31 cellular contexts compared by ENCODE assay signal in genomic region chr14:99673328-99674063, GRCh38. TPM values are rescaled to one million over a fixed set of nuclear protein-coding genes. Genes with fewer than 3 reads are reported as not detected.
DNase-seq lines count a peak whose midpoint lies in the region; ATAC-seq, FAIRE-seq and TF ChIP-seq lines count a peak whose summit lies in the region.
"Had no signal": no experiment of that assay in that cellular context is flagged by ENCODE, and none has a peak within 500 bp of the region (broad histone marks: within the 10 kb centered on the region; RNA-seq: fewer than 3 reads in every experiment).

No MANE protein-coding gene starts in this region.

- H3K4me1 Mint-ChIP-seq in T-helper 2 cell treated with Interferon-gamma antibody and Interleukin-4, amounts not matched to agents 5 μg/mL and 100 μg/mL, for 36 hours (ENCODE audit: low read depth), result peaks cover 7% of the 10 kb centered on the region
- peaks cover 33% of the 10 kb centered on the region for H3K4me1 Mint-ChIP-seq in stimulated activated effector memory CD8-positive, alpha-beta T cell treated with anti-CD3 and anti-CD28 coated beads, Interleukin-12 subunit alpha, Interleukin-12 subunit beta, amount 100 ng/mL, for 72 hours
- H3K4me1 Mint-ChIP-seq: activated naive CD4-positive, alpha-beta T cell treated with anti-CD3 and anti-CD28 coated beads, Interleukin-2, amount 50 U/mL, for 24 hours had no signal

- H3K9me3 ChIP-seq in OCI-LY7 (ENCODE audit: low read length) (peaks cover 12% of the 10 kb centered on the region), kidney (ENCODE audit: control insufficient read depth in 1 of 2, low read length in 2 of 2) (peaks cover 0 to 6% of the 10 kb centered on the region in 2 donors), suprapubic skin (no peaks in the 10 kb centered on the region)

- H3K4me3 Mint-ChIP-seq in T-helper 2 cell treated with Interferon-gamma antibody and Interleukin-4, amounts not matched to agents 5 μg/mL and 100 μg/mL, for 36 hours, result no peak overlapping the region
- H3K4me3 Mint-ChIP-seq in stimulated activated effector memory CD8-positive, alpha-beta T cell treated with anti-CD3 and anti-CD28 coated beads, Interleukin-12 subunit alpha, Interleukin-12 subunit beta, amount 100 ng/mL, for 72 hours, result no peak overlapping the region
- H3K4me3 Mint-ChIP-seq: activated CD8-positive, alpha-beta T cell treated with anti-CD3 and anti-CD28 coated beads for 36 hours; activated naive CD4-positive, alpha-beta T cell treated with anti-CD3 and anti-CD28 coated beads, Interleukin-2, amount 50 U/mL, for 24 hours; memory B cell; nephron progenitor cell; T-helper 1 cell treated with Interleukin-12 subunit alpha and Interleukin-12 subunit beta and Interleukin-4 antibody, amounts not matched to agents 30 μg/mL and 1 μg/mL, for 36 hours had no signal

- no peak for TF ChIP-seq EP300 in suprapubic skin (IDR thresholded peaks at IDR 0.05)

- CTCF ChIA-PET in OCI-LY7 (lab: Charles Lee; ENCODE audit: unreplicated experiment), result no interaction called here

- no peaks in the 10 kb centered on the region for H3K36me3 Mint-ChIP-seq in T-helper 2 cell treated with Interferon-gamma antibody and Interleukin-4, amounts not matched to agents 5 μg/mL and 100 μg/mL, for 36 hours (ENCODE audit: low read depth)
- H3K36me3 Mint-ChIP-seq in stimulated activated effector memory CD8-positive, alpha-beta T cell treated with anti-CD3 and anti-CD28 coated beads, Interleukin-12 subunit alpha, Interleukin-12 subunit beta, amount 100 ng/mL, for 72 hours, result no peaks in the 10 kb centered on the region
- H3K36me3 Mint-ChIP-seq: activated naive CD4-positive, alpha-beta T cell treated with anti-CD3 and anti-CD28 coated beads, Interleukin-2, amount 50 U/mL, for 24 hours; memory B cell had no signal

- H3K9me3 Mint-ChIP-seq in T-helper 2 cell treated with Interferon-gamma antibody and Interleukin-4, amounts not matched to agents 5 μg/mL and 100 μg/mL, for 36 hours, result peaks cover 7% of the 10 kb centered on the region
- H3K9me3 Mint-ChIP-seq in stimulated activated effector memory CD8-positive, alpha-beta T cell treated with anti-CD3 and anti-CD28 coated beads, Interleukin-12 subunit alpha, Interleukin-12 subunit beta, amount 100 ng/mL, for 72 hours, result peaks cover 3% of the 10 kb centered on the region
- H3K9me3 Mint-ChIP-seq: activated naive CD4-positive, alpha-beta T cell treated with anti-CD3 and anti-CD28 coated beads, Interleukin-2, amount 50 U/mL, for 24 hours; T-helper 1 cell treated with Interleukin-12 subunit alpha and Interleukin-12 subunit beta and Interleukin-4 antibody, amounts not matched to agents 30 μg/mL and 1 μg/mL, for 36 hours had no signal

- H3K4me2 ChIP-seq in OCI-LY7 (ENCODE audit: low read length), result peak overlapping the region; percentile 47

- 71% methylated on average over 8 of the region's 8 CpGs for WGBS in suprapubic skin

- H3K27ac ChIP-seq in OCI-LY7 (ENCODE audit: low read depth, low read length, poor library complexity, severe bottlenecking) (peak overlapping the region; percentile 53), kidney (ENCODE audit: low read depth in 2 of 2, low read length in 2 of 2) (no peak overlapping the region), suprapubic skin (no peak overlapping the region)
- H3K27ac ChIP-seq: 22Rv1, GM23248, left lung, parathyroid adenoma, RWPE1, tibial artery had no signal

- no peak for DNase-seq in T-helper 2 cell treated with Interferon-gamma antibody and Interleukin-4, amounts not matched to agents 5 μg/mL and 100 μg/mL, for 36 hours (ENCODE audit: low spot score)
- no peak for DNase-seq in T-helper 2 cell
- no peak for DNase-seq in OCI-LY7 (ENCODE audit: low spot score)
- DNase-seq in kidney, result peak; percentile 59
- DNase-seq in stimulated activated effector memory CD8-positive, alpha-beta T cell treated with anti-CD3 and anti-CD28 coated beads, Interleukin-12 subunit alpha, Interleukin-12 subunit beta, amount 100 ng/mL, for 72 hours (ENCODE audit: low spot score in 2 of 2), result no peak
- no peak for DNase-seq in suprapubic skin (ENCODE audit: low spot score in 2 of 2)
- no peak for DNase-seq in Right ventricle myocardium inferior (ENCODE audit: missing footprints)
- DNase-seq: activated CD8-positive, alpha-beta T cell treated with anti-CD3 and anti-CD28 coated beads for 36 hours; amniotic stem cell; DMS79 treated with DMSO at 0.1 percent for 48 hours; effector memory CD4-positive, alpha-beta T cell; GDM1; glutamatergic neuron; GM23248; IMR-90; left lung; NCI-H1694 treated with DMSO at 0.1 percent for 48 hours; NCI-H2171 treated with DMSO at 0.1 percent for 48 hours; NCI-H510A; nephron progenitor cell; stimulated activated CD4-positive, alpha-beta T cell treated with anti-CD3 and anti-CD28 coated beads, Interleukin-2, amount 100 ng/mL, for 24 hours; tibial artery had no signal

- H3K27ac Mint-ChIP-seq in T-helper 2 cell treated with Interferon-gamma antibody and Interleukin-4, amounts not matched to agents 5 μg/mL and 100 μg/mL, for 36 hours, result peak overlapping the region; percentile 75
- H3K27ac Mint-ChIP-seq in stimulated activated effector memory CD8-positive, alpha-beta T cell treated with anti-CD3 and anti-CD28 coated beads, Interleukin-12 subunit alpha, Interleukin-12 subunit beta, amount 100 ng/mL, for 72 hours, result peak overlapping the region; percentile 70
- H3K27ac Mint-ChIP-seq: activated CD8-positive, alpha-beta T cell treated with anti-CD3 and anti-CD28 coated beads for 36 hours; activated naive CD4-positive, alpha-beta T cell treated with anti-CD3 and anti-CD28 coated beads, Interleukin-2, amount 50 U/mL, for 24 hours; activated T-helper 2 cell treated with anti-CD3 and anti-CD28 coated beads, Interferon-gamma antibody, Interleukin-2, Interleukin-4, amounts not matched to agents 10 μg/mL and 5 μg/mL and 100 μg/mL, durations not matched to agents 14 hours and 24 hours and 36 hours; memory B cell had no signal

- no peaks in the 10 kb centered on the region for H4K20me1 ChIP-seq in OCI-LY7 (ENCODE audit: insufficient read depth, low read length)

- POLR2A ChIA-PET in OCI-LY7 (lab: Charles Lee), result no interaction called here

- H3K9ac ChIP-seq in kidney (ENCODE audit: low read length in 2 of 2), result no peak overlapping the region
- H3K9ac ChIP-seq: GM23248, parathyroid adenoma had no signal

- H3K9me2 ChIP-seq in OCI-LY7 (ENCODE audit: insufficient read depth, low read length), result no peaks in the 10 kb centered on the region

- intact Hi-C loops in OCI-LY7 (cut with micrococcal nuclease; ENCODE audit: unreplicated experiment) (no loop called here), kidney (cut with DNase I) (no loop called here), Right ventricle myocardium inferior (cut with DNase I) (no loop called here)

- ATAC-seq in stimulated activated effector memory CD8-positive, alpha-beta T cell treated with anti-CD3 and anti-CD28 coated beads, Interleukin-12 subunit alpha, Interleukin-12 subunit beta, amount 100 ng/mL, for 72 hours, result no peak
- no peak for ATAC-seq in GM18873 (IDR thresholded peaks at IDR 0.05; ENCODE audit: low FRiP score, unreplicated experiment)
- ATAC-seq in Right ventricle myocardium inferior, result no peak
- ATAC-seq: left lung had no signal

- no peak overlapping the region for H3K4me3 ChIP-seq in OCI-LY7 (ENCODE audit: low read depth, low read length, poor library complexity, severe bottlenecking)
- no peak overlapping the region for H3K4me3 ChIP-seq in kidney (ENCODE audit: low read length in 2 of 2)
- H3K4me3 ChIP-seq in suprapubic skin, result no peak overlapping the region
- H3K4me3 ChIP-seq: GM23248, left lung, tibial artery had no signal

- H3K27me3 ChIP-seq in suprapubic skin, result peaks cover 8% of the 10 kb centered on the region

- H3K36me3 ChIP-seq in OCI-LY7 (ENCODE audit: insufficient read depth, low read length) (no peaks in the 10 kb centered on the region), kidney (ENCODE audit: control insufficient read depth in 1 of 2, insufficient read depth in 2 of 2, low read length in 2 of 2) (no peaks in the 10 kb centered on the region), suprapubic skin (peaks cover 3% of the 10 kb centered on the region)
- H3K36me3 ChIP-seq: left lung, tibial artery had no signal

- H3K4me1 ChIP-seq in OCI-LY7 (ENCODE audit: insufficient read depth, low read length, poor library complexity, severe bottlenecking), result peaks cover 15% of the 10 kb centered on the region
- H3K4me1 ChIP-seq in kidney (ENCODE audit: control insufficient read depth in 1 of 2, insufficient read depth in 1 of 2, low read depth in 1 of 2, low read length in 2 of 2), result peaks cover 4 to 8% of the 10 kb centered on the region in 2 donors
- H3K4me1 ChIP-seq in suprapubic skin, result no peaks in the 10 kb centered on the region
- H3K4me1 ChIP-seq: left lung, parathyroid adenoma had no signal

- TF ChIP-seq POLR2A in suprapubic skin (IDR thresholded peaks at IDR 0.05), result no peak

- no peaks in the 10 kb centered on the region for H3K79me2 ChIP-seq in OCI-LY7 (ENCODE audit: insufficient read depth, low read depth, low read length)
- H3K79me2 ChIP-seq: parathyroid adenoma had no signal

- peak overlapping the region; percentile 28; the same call in 1 of the 2 replicates for H2AFZ ChIP-seq in OCI-LY7 (ENCODE audit: low read length)
- H2AFZ ChIP-seq: GM23248, parathyroid adenoma had no signal

- H3K27me3 Mint-ChIP-seq in T-helper 2 cell treated with Interferon-gamma antibody and Interleukin-4, amounts not matched to agents 5 μg/mL and 100 μg/mL, for 36 hours (ENCODE audit: low read depth), result no peaks in the 10 kb centered on the region

- BruUV-seq in OCI-LY7 (replicated peaks; lab: Mats Ljungman, UMichigan), result no TSS peak

- no peak for TF ChIP-seq CTCF in OCI-LY7 (conservative IDR thresholded peaks at IDR 0.05; ENCODE audit: low read length)
- no peak for TF ChIP-seq CTCF in kidney (IDR thresholded peaks at IDR 0.05; ENCODE audit: borderline replicate concordance, extremely low read depth, insufficient read depth)
- no peak for TF ChIP-seq CTCF in suprapubic skin (IDR thresholded peaks at IDR 0.05)

- FAIRE-seq in kidney (lab: Jason Lieb, UNC), result no peak
- FAIRE-seq: colon had no signal

RNA-seq across cellular contexts. Expression of gene CYP46A1, which starts 10.6 kb away (rescaled TPM):
- 2.0 and 4.1 TPM in 2 replicates for total RNA-seq in OCI-LY7 (2014; rRNA removed; shearing (Covaris generic))
- total RNA-seq in OCI-LY7 (2022) (10.8 and 11.0 TPM in 2 replicates), kidney (0.82 TPM), suprapubic skin (1 to 10 TPM in 2 of 4 donors, under 1 TPM in 1, not detected in 1; 0.47 to 2.0 (median 1.0) TPM), Right ventricle myocardium inferior (2.2 TPM)
- 2.5 TPM for polyA plus RNA-seq in kidney (ENCODE audit: insufficient read depth, low read depth, low replicate concordance)
- total RNA-seq: activated T-helper 2 cell treated with anti-CD3 and anti-CD28 coated beads, Interferon-gamma antibody, Interleukin-2, Interleukin-4, amounts not matched to agents 10 μg/mL and 5 μg/mL and 100 μg/mL, durations not matched to agents 14 hours and 24 hours and 36 hours had no signal

RNA-seq across cellular contexts. Expression of gene HHIPL1, which starts 28.6 kb away (rescaled TPM):
- total RNA-seq in OCI-LY7 (2014; rRNA removed; shearing (Covaris generic)), result 0.25 and 1.5 TPM in 2 replicates
- total RNA-seq in OCI-LY7 (2022) (0.61 and 0.72 TPM in 2 replicates), kidney (0.88 TPM), suprapubic skin (1 to 10 TPM in 1 of 4 donors, under 1 TPM in 3; 0.13 to 4.7 (median 0.56) TPM), Right ventricle myocardium inferior (1.5 TPM)
- polyA plus RNA-seq in kidney (ENCODE audit: insufficient read depth, low read depth, low replicate concordance), result 0.32 TPM
- total RNA-seq: activated T-helper 2 cell treated with anti-CD3 and anti-CD28 coated beads, Interferon-gamma antibody, Interleukin-2, Interleukin-4, amounts not matched to agents 10 μg/mL and 5 μg/mL and 100 μg/mL, durations not matched to agents 14 hours and 24 hours and 36 hours had no signal
